ENCODE assay signal across 16 cellular contexts in the genomic region with DNA sequence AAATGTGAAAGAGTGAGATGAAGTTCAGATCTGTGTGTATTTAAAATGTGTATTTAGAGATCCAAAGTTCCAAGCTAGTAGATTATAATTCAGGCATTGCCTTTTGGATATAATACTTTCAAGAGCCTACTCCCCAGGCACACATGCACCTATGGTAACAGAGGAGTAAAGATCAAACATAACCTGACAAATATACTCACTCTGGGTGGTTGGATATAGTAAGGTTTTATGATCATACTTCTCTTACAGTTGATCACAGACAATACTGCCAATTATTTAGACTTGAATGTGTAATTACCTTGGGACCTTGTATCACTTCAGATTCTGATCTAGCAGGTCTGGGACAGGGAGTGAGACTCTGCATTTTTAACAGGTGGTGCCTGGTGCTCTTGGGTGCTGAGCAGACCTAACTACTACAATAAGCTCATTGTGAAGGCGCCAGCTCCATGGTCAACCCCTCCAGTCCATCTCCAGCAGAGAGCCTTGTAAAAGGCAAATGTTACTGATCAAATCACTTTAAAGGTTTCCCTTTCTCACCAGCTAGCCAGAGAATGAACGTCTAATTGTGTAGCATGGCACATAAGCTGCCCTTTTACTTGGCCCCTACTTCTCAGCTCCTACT. TPM values are rescaled to one million over a fixed set of nuclear protein-coding genes. Genes with fewer than 3 reads are reported as not detected.
A peak's percentile ranks its signal among the peaks of the same experiment; 100 is the strongest.
DNase-seq lines count a peak whose midpoint lies in the region; ATAC-seq and TF ChIP-seq lines count a peak whose summit lies in the region.
"Had no signal": no experiment of that assay in that cellular context is flagged by ENCODE, and none has a peak within 500 bp of the region (broad histone marks: within the 10 kb centered on the region; RNA-seq: fewer than 3 reads in every experiment).

No MANE protein-coding gene starts in this region.

- CTCF ChIA-PET in CD8-positive, alpha-beta memory T cell (lab: Charles Lee): interaction anchor here (0.7 kb wide), 1 partner anchor 13 kb away, joined by 3 read pairs; no protein-coding TSS in a partner anchor

- H3K36me3 Mint-ChIP-seq in CD8-positive, alpha-beta memory T cell: peaks cover 13 to 71% (median 17%) of the 10 kb centered on the region in 3 donors
- H3K36me3 Mint-ChIP-seq in effector memory CD8-positive, alpha-beta T cell (ENCODE audit: insufficient read depth): peaks cover 56% of the 10 kb centered on the region

- H3K27me3 Mint-ChIP-seq in CD8-positive, alpha-beta memory T cell: no peaks in the 10 kb centered on the region
- no peaks in the 10 kb centered on the region for H3K27me3 Mint-ChIP-seq in effector memory CD8-positive, alpha-beta T cell
- H3K27me3 Mint-ChIP-seq: activated naive CD8-positive, alpha-beta T cell treated with anti-CD3 and anti-CD28 coated beads, Interleukin-2, amount 10 ng/mL, durations not matched to agents 7 days and 5 days; natural killer cell treated with Interleukin-12 subunit alpha and Interleukin-12 subunit beta and Interleukin-15 and Interleukin-18, amount 100 ng/mL, for 72 hours had no signal

- H3K36me3 ChIP-seq in CD8-positive, alpha-beta memory T cell (ENCODE audit: insufficient read depth, low read length): peaks cover 35% of the 10 kb centered on the region
- H3K36me3 ChIP-seq in gastrocnemius medialis (peaks cover 0 to 36% of the 10 kb centered on the region in 2 donors), aorta (ENCODE audit: control insufficient read depth in 1 of 2, insufficient read depth in 2 of 2, low read length in 1 of 2) (peaks cover 3 to 8% of the 10 kb centered on the region in 2 donors)

- in situ Hi-C loops in gastrocnemius medialis (cut with MboI; ENCODE audit: low sequenced_read_pairs in 4 of 4): no loop called here
- in situ Hi-C loops in G401 (cut with HindIII; ENCODE audit: low sequenced_read_pairs): no loop called here

- no peak for ATAC-seq in effector memory CD8-positive, alpha-beta T cell (replicated peaks)
- no peak for ATAC-seq in gastrocnemius medialis
- ATAC-seq in aorta (ENCODE audit: low FRiP score): no peak
- ATAC-seq: left lung; natural killer cell treated with Interleukin-12 subunit alpha and Interleukin-12 subunit beta and Interleukin-15 and Interleukin-18, amount 100 ng/mL, for 72 hours had no signal

- no peak for TF ChIP-seq CTCF in gastrocnemius medialis (IDR thresholded peaks at IDR 0.05 in 4 of 5, conservative IDR thresholded peaks at IDR 0.05 in 1 of 5)

- TF ChIP-seq POLR2A in gastrocnemius medialis (IDR thresholded peaks at IDR 0.05): no peak

- no peaks in the 10 kb centered on the region for H3K27me3 ChIP-seq in CD8-positive, alpha-beta memory T cell (ENCODE audit: insufficient read depth, low read length, poor library complexity, severe bottlenecking)
- no peaks in the 10 kb centered on the region for H3K27me3 ChIP-seq in gastrocnemius medialis
- H3K27me3 ChIP-seq in aorta (ENCODE audit: control insufficient read depth in 1 of 2, insufficient read depth in 2 of 2, low read length in 1 of 2): no peaks in the 10 kb centered on the region
- H3K27me3 ChIP-seq: left lung, suprapubic skin had no signal

- no peaks in the 10 kb centered on the region for H3K9me3 ChIP-seq in CD8-positive, alpha-beta memory T cell (ENCODE audit: low read length)
- H3K9me3 ChIP-seq in gastrocnemius medialis (no peaks in the 10 kb centered on the region), aorta (ENCODE audit: control insufficient read depth, low read length) (no peaks in the 10 kb centered on the region)
- H3K9me3 ChIP-seq: left lung, suprapubic skin had no signal

- H3K27ac ChIP-seq in CD8-positive, alpha-beta memory T cell (ENCODE audit: low read depth, low read length): no peak overlapping the region
- H3K27ac ChIP-seq in gastrocnemius medialis (peak overlapping the region; percentile 58 to 77 (median 71)), aorta (ENCODE audit: low read depth in 1 of 2, low read length in 2 of 2) (no peak overlapping the region)
- H3K27ac ChIP-seq: left lung, suprapubic skin had no signal

- H3K9me3 Mint-ChIP-seq in CD8-positive, alpha-beta memory T cell: no peaks in the 10 kb centered on the region
- no peaks in the 10 kb centered on the region for H3K9me3 Mint-ChIP-seq in effector memory CD8-positive, alpha-beta T cell
- H3K9me3 Mint-ChIP-seq: activated naive CD8-positive, alpha-beta T cell treated with anti-CD3 and anti-CD28 coated beads, Interleukin-2, amount 10 ng/mL, durations not matched to agents 7 days and 5 days; natural killer cell treated with Interleukin-12 subunit alpha and Interleukin-12 subunit beta and Interleukin-15 and Interleukin-18, amount 100 ng/mL, for 72 hours had no signal

- 54 to 56% methylated on average over 2 of the region's 2 CpGs for WGBS in aorta, 2 donors

- POLR2A ChIA-PET in CD8-positive, alpha-beta memory T cell (lab: Charles Lee): interaction anchor here (1.1 kb wide), 1 partner anchor 26 kb away, joined by 3 read pairs; no protein-coding TSS in a partner anchor

- peak overlapping the region in 1 of 7 donors; percentile 7 for H3K4me3 Mint-ChIP-seq in CD8-positive, alpha-beta memory T cell
- no peak overlapping the region for H3K4me3 Mint-ChIP-seq in effector memory CD8-positive, alpha-beta T cell
- H3K4me3 Mint-ChIP-seq: activated naive CD8-positive, alpha-beta T cell treated with anti-CD3 and anti-CD28 coated beads, Interleukin-2, amount 10 ng/mL, durations not matched to agents 7 days and 5 days; endodermal cell; natural killer cell treated with Interleukin-12 subunit alpha and Interleukin-12 subunit beta and Interleukin-15 and Interleukin-18, amount 100 ng/mL, for 72 hours had no signal

- peaks cover 19% of the 10 kb centered on the region for H3K4me1 ChIP-seq in CD8-positive, alpha-beta memory T cell (ENCODE audit: insufficient read depth, low read length)
- H3K4me1 ChIP-seq in gastrocnemius medialis (peaks cover 8 to 21% of the 10 kb centered on the region in 2 donors), aorta (ENCODE audit: control insufficient read depth in 1 of 2, insufficient read depth in 2 of 2, low read length in 2 of 2) (no peaks in the 10 kb centered on the region)
- H3K4me1 ChIP-seq: left lung, suprapubic skin had no signal

- DNase-seq in CD8-positive, alpha-beta memory T cell: no peak
- peak; percentile 68 for DNase-seq in NCI-H526 treated with DMSO at 0.1 percent for 48 hours (lab: John Stamatoyannopoulos, UW)
- no peak for DNase-seq in effector memory CD8-positive, alpha-beta T cell
- no peak for DNase-seq in gastrocnemius medialis
- no peak for DNase-seq in HPDE6-E6E7 (ENCODE audit: extremely low spot score)
- no peak for DNase-seq in aorta
- DNase-seq in G401 (ENCODE audit: low spot score): no peak
- DNase-seq: activated naive CD8-positive, alpha-beta T cell treated with anti-CD3 and anti-CD28 coated beads, Interleukin-2, amount 10 ng/mL, durations not matched to agents 7 days and 5 days; endodermal cell; left lung; MM.1S; NCI-H1694 treated with DMSO at 0.1 percent for 48 hours; NCI-H510A; OCI-M1 had no signal

- no peak overlapping the region for H3K4me3 ChIP-seq in CD8-positive, alpha-beta memory T cell (ENCODE audit: low read length)
- H3K4me3 ChIP-seq in gastrocnemius medialis (no peak overlapping the region), aorta (ENCODE audit: low read length in 2 of 2) (no peak overlapping the region)
- H3K4me3 ChIP-seq: left lung, suprapubic skin had no signal

- H3K4me1 Mint-ChIP-seq in CD8-positive, alpha-beta memory T cell: peaks cover 30 to 68% (median 44%) of the 10 kb centered on the region in 3 donors
- H3K4me1 Mint-ChIP-seq in effector memory CD8-positive, alpha-beta T cell (ENCODE audit: low read depth in 2 of 2): peaks cover 17 to 23% of the 10 kb centered on the region in 2 donors
- H3K4me1 Mint-ChIP-seq: endodermal cell had no signal

- intact Hi-C loops in gastrocnemius medialis (cut with DNase I; ENCODE audit: low total_unique reads) (loop anchor here (5.0 kb wide), 1 partner anchor 127 kb away; a partner anchor contains a TSS), aorta (cut with DNase I) (no loop called here)

- H3K27ac Mint-ChIP-seq in CD8-positive, alpha-beta memory T cell: peak overlapping the region in 6 of 8 donors; percentile 10 to 73 (median 32)
- peak overlapping the region; percentile 45 to 55 for H3K27ac Mint-ChIP-seq in effector memory CD8-positive, alpha-beta T cell
- H3K27ac Mint-ChIP-seq: activated naive CD8-positive, alpha-beta T cell treated with anti-CD3 and anti-CD28 coated beads, Interleukin-2, amount 10 ng/mL, durations not matched to agents 7 days and 5 days; endodermal cell; natural killer cell treated with Interleukin-12 subunit alpha and Interleukin-12 subunit beta and Interleukin-15 and Interleukin-18, amount 100 ng/mL, for 72 hours had no signal

RNA-seq across cellular contexts. Expression of a gene that starts 55.5 kb away (rescaled TPM):
- total RNA-seq in CD8-positive, alpha-beta memory T cell: 10 to 100 TPM; 76.2 to 83.5 TPM
- polyA plus RNA-seq in CD8-positive, alpha-beta memory T cell: 12.8 TPM
- 1 to 10 TPM; 4.1 to 8.7 (median 7.5) TPM for total RNA-seq in gastrocnemius medialis
- 10 to 100 TPM; 26.2 to 45.8 TPM for total RNA-seq in aorta
- polyA plus RNA-seq in aorta: 10 to 100 TPM in 1 of 2 donors, 1 to 10 TPM in 1; 6.3 to 55.8 TPM
- total RNA-seq in G401 (2014; rRNA removed; shearing (Covaris generic)): 11.8 and 27.2 TPM in 2 replicates

RNA-seq across cellular contexts. Expression of a gene that starts 58.4 kb away (rescaled TPM):
- 10 to 100 TPM; 56.4 to 59.8 TPM for total RNA-seq in CD8-positive, alpha-beta memory T cell
- polyA plus RNA-seq in CD8-positive, alpha-beta memory T cell: 114 TPM
- total RNA-seq in gastrocnemius medialis (10 to 100 TPM; 24.6 to 32.0 (median 29.0) TPM), aorta (10 to 100 TPM; 30.5 to 35.9 TPM)
- polyA plus RNA-seq in aorta: 10 to 100 TPM; 43.5 to 46.5 TPM
- total RNA-seq in G401 (2014; rRNA removed; shearing (Covaris generic)): 31.0 and 37.7 TPM in 2 replicates

Comparison
In these comparisons a context has a peak if more than half of its experiments do, and no peak if none do; other contexts are left out.
1. H3K27ac ChIP-seq: peak in gastrocnemius medialis (4 of 4); none in CD8-positive, alpha-beta memory T cell (single experiment) and aorta (0 of 2).